ENCODE assay signal across 12 cellular contexts in the genomic region with DNA sequence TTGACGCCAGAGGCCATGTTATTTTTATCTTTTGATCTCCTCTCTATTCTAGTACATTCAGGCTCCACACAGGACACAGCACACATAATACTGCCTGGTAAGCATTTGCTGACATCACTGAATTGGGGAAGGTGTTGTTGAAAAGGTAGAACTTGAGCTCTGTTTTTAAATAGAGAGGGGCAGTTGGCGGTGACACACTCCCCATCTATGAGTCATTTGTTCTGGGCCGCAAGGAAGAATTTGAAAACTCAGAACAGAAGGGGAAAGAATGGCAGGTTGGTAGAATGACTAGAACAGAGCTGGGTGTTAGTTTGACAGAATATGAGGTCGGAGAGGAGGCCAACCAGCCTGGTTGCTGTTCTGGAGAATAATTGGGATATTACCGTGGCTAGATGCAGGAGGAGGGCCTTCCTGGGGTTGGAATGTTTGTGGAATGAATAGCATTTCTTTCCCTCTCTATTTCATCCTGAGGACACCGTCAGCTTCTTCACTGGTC. TPM values are rescaled to one million over a fixed set of nuclear protein-coding genes. Genes with fewer than 3 reads are reported as not detected.
DNase-seq lines count a peak whose midpoint lies in the region; ATAC-seq and TF ChIP-seq lines count a peak whose summit lies in the region.
"Had no signal": no experiment of that assay in that cellular context is flagged by ENCODE, and none has a peak within 500 bp of the region (broad histone marks: within the 10 kb centered on the region; RNA-seq: fewer than 3 reads in every experiment).

No MANE protein-coding gene starts in this region.

- H3K27ac ChIP-seq in cardiac muscle cell = peak overlapping the region; percentile 9
- no peak overlapping the region for H3K27ac ChIP-seq in right cardiac atrium (ENCODE audit: low read length)
- peak overlapping the region in 4 of 5 donors; percentile 64 to 82 (median 70) for H3K27ac ChIP-seq in adrenal gland

- H3K4me1 ChIP-seq in cardiac muscle cell (ENCODE audit: low read depth) (peaks cover 17% of the 10 kb centered on the region), right cardiac atrium (ENCODE audit: control insufficient read depth, insufficient read depth, low read length) (peaks cover 3% of the 10 kb centered on the region), adrenal gland (replicated peaks in 1 of 2) (peaks cover 11 to 21% of the 10 kb centered on the region in 2 donors)

- H3K27me3 ChIP-seq in cardiac muscle cell = no peaks in the 10 kb centered on the region
- H3K27me3 ChIP-seq in right cardiac atrium (ENCODE audit: control insufficient read depth, insufficient read depth) = no peaks in the 10 kb centered on the region
- no peaks in the 10 kb centered on the region for H3K27me3 ChIP-seq in adrenal gland

- H3K27me3 Mint-ChIP-seq in type B pancreatic cell = no peaks in the 10 kb centered on the region

- intact Hi-C loops in right cardiac atrium (cut with DNase I) = no loop called here
- intact Hi-C loops in adrenal gland (cut with DNase I) = no loop called here

- DNase-seq in cardiac muscle cell (ENCODE audit: low read depth in 1 of 2, low spot score in 1 of 2) = peak in 1 of 2 donors; percentile 68
- no peak for DNase-seq in right cardiac atrium
- DNase-seq in adrenal gland = peak in 3 of 7 donors; percentile 30 to 65 (median 45)
- DNase-seq in kidney glomerular epithelial cell (lab: John Stamatoyannopoulos, UW) = peak; percentile 79
- DNase-seq in type B pancreatic cell (ENCODE audit: extremely low spot score, unreplicated experiment) = no peak
- DNase-seq in SKM-1 (lab: John Stamatoyannopoulos, UW; ENCODE audit: unreplicated experiment) = no peak
- DNase-seq in MV-4-11 (lab: John Stamatoyannopoulos, UW) = no peak
- DNase-seq in UCSD-AML1 (lab: John Stamatoyannopoulos, UW; ENCODE audit: unreplicated experiment) = no peak
- DNase-seq: CD8-positive, alpha-beta T cell; KG1 had no signal

- no peaks in the 10 kb centered on the region for H3K9me3 ChIP-seq in cardiac muscle cell (ENCODE audit: low read depth)
- no peaks in the 10 kb centered on the region for H3K9me3 ChIP-seq in right cardiac atrium (ENCODE audit: control insufficient read depth, low read length)
- no peaks in the 10 kb centered on the region for H3K9me3 ChIP-seq in adrenal gland (replicated peaks in 1 of 3)

- H3K27ac Mint-ChIP-seq in type B pancreatic cell = peak overlapping the region; percentile 92
- H3K27ac Mint-ChIP-seq: CD8-positive, alpha-beta T cell; T-helper 1 cell treated with Interleukin-12 subunit alpha and Interleukin-12 subunit beta and Interleukin-4 antibody, amounts not matched to agents 30 μg/mL and 1 μg/mL, for 36 hours had no signal

- H3K9me3 Mint-ChIP-seq in type B pancreatic cell = peaks cover 3% of the 10 kb centered on the region
- H3K9me3 Mint-ChIP-seq: CD8-positive, alpha-beta T cell; T-helper 1 cell treated with Interleukin-12 subunit alpha and Interleukin-12 subunit beta and Interleukin-4 antibody, amounts not matched to agents 30 μg/mL and 1 μg/mL, for 36 hours had no signal

- TF ChIP-seq POLR2A in adrenal gland (IDR thresholded peaks at IDR 0.05) = no peak

- no peak for ATAC-seq in right cardiac atrium
- ATAC-seq: CD8-positive, alpha-beta T cell; sciatic nerve had no signal

- no peaks in the 10 kb centered on the region for H3K36me3 Mint-ChIP-seq in type B pancreatic cell
- H3K36me3 Mint-ChIP-seq: CD8-positive, alpha-beta T cell had no signal

- TF ChIP-seq CTCF in cardiac muscle cell (IDR thresholded peaks at IDR 0.05; ENCODE audit: low read depth, low read length) = no peak
- no peak for TF ChIP-seq CTCF in adrenal gland (IDR thresholded peaks at IDR 0.05)
- TF ChIP-seq CTCF in type B pancreatic cell (conservative IDR thresholded peaks at IDR 0.05) = no peak

- no peak overlapping the region for H3K4me3 ChIP-seq in cardiac muscle cell
- no peak overlapping the region for H3K4me3 ChIP-seq in right cardiac atrium (ENCODE audit: low read length)
- H3K4me3 ChIP-seq in adrenal gland = no peak overlapping the region

- H3K36me3 ChIP-seq in cardiac muscle cell = no peaks in the 10 kb centered on the region
- no peaks in the 10 kb centered on the region for H3K36me3 ChIP-seq in adrenal gland (replicated peaks in 1 of 2)

- WGBS in right cardiac atrium = 70% methylated on average over 6 of the region's 6 CpGs
- 50 to 52% (median 51%) methylated on average over 6 of the region's 6 CpGs for WGBS in adrenal gland, 4 donors

- peaks cover 36% of the 10 kb centered on the region for H3K4me1 Mint-ChIP-seq in type B pancreatic cell (ENCODE audit: unreplicated experiment)

- H3K4me3 Mint-ChIP-seq in type B pancreatic cell = peak overlapping the region; percentile 37
- H3K4me3 Mint-ChIP-seq: CD8-positive, alpha-beta T cell; T-helper 1 cell treated with Interleukin-12 subunit alpha and Interleukin-12 subunit beta and Interleukin-4 antibody, amounts not matched to agents 30 μg/mL and 1 μg/mL, for 36 hours had no signal

RNA-seq across cellular contexts. Expression of gene ERRFI1, which starts 52.1 kb away (rescaled TPM):
- total RNA-seq in cardiac muscle cell (8.6 and 9.7 TPM in 2 replicates), right cardiac atrium (10 to 100 TPM in 3 of 4 donors, 1 to 10 TPM in 1; 9.8 to 16.9 (median 15.0) TPM), adrenal gland (10 to 100 TPM; 16.0 to 71.5 (median 29.0) TPM), type B pancreatic cell (ENCODE audit: low replicate concordance) (83.3 and 104 TPM in 2 replicates)
- polyA plus RNA-seq in cardiac muscle cell (7.1 and 8.3 TPM in 2 replicates), right cardiac atrium (12.8 TPM), adrenal gland (10 to 100 TPM; 14.4 to 29.8 (median 16.0) TPM)
